ENCODE assay signal across 1 cellular context in genomic region chr12:6494968-6495367, GRCh38.
TF ChIP-seq lines count a peak whose summit lies in the region.

No MANE protein-coding gene starts in this region.

TF ChIP-seq in HepG2, 621 proteins besides CTCF, POLR2A, EP300 and RAD21:
- TF ChIP-seq CEBPG (CRISPR knock-in tag; IDR thresholded peaks at IDR 0.05) (peak; percentile 61), PITX1 (CRISPR knock-in tag; IDR thresholded peaks at IDR 0.05) (no peak), CEBPB (IDR thresholded peaks at IDR 0.05; ENCODE audit: borderline replicate concordance, low read depth, low read length) (peak; percentile 63; the same call in 1 of the 2 replicates), ZNF432 (CRISPR knock-in tag; IDR thresholded peaks at IDR 0.05; ENCODE audit: borderline replicate concordance) (no peak), SAP130 (CRISPR knock-in tag; IDR thresholded peaks at IDR 0.05; ENCODE audit: low read depth) (peak; percentile 39; the same call in 1 of the 2 replicates)
